In genomic region chr19:37317403-37318209, GRCh38 we compare ENCODE assay signal across 8 cellular contexts. TPM values are rescaled to one million over a fixed set of nuclear protein-coding genes. Genes with fewer than 3 reads are reported as not detected.
DNase-seq lines count a peak whose midpoint lies in the region; ATAC-seq, FAIRE-seq and TF ChIP-seq lines count a peak whose summit lies in the region.

No MANE protein-coding gene starts in this region.

- no peaks in the 10 kb centered on the region for H3K27me3 ChIP-seq in left ventricle myocardium inferior (ENCODE audit: low read depth)

- CTCF ChIA-PET in T-cell (lab: Charles Lee): interaction anchor here in 1 of 2 donors (0.6 to 1.0 kb wide), 5 partner anchors 17 to 1711 kb away, joined by 4 to 9 read pairs (median 7); partner anchors contain the start of genes ZNF527, ZNF540 and ZNF571

- H3K27ac Mint-ChIP-seq in T-cell (peak overlapping the region; percentile 92 to 94), progenitor cell of endocrine pancreas (peak overlapping the region; percentile 97)

- DNase-seq in GM12891 (ENCODE audit: insufficient read length, low spot score) (peak; percentile 81), NCI-H1436 treated with DMSO at 0.1 percent for 48 hours (lab: John Stamatoyannopoulos, UW) (peak; percentile 92), T-cell (peak; percentile 80 to 96 (median 91)), amygdala (lab: John Stamatoyannopoulos, UW) (peak; percentile 68 to 99 (median 96)), left ventricle myocardium inferior (peak; percentile 96), progenitor cell of endocrine pancreas (ENCODE audit: low spot score, unreplicated experiment) (peak; percentile 86), urothelium cell line (ENCODE audit: low spot score) (peak; percentile 94)

- H3K4me1 ChIP-seq in left ventricle myocardium inferior: peaks cover 56% of the 10 kb centered on the region

- intact Hi-C loops in left ventricle myocardium inferior (cut with micrococcal nuclease): loop anchor here (10.0 kb wide), 1 partner anchor 147 kb away; the partner anchor contains the start of genes ZNF569 and ZNF570

- H3K27ac ChIP-seq in left ventricle myocardium inferior (replicated peaks): peak overlapping the region; percentile 93

- H3K4me3 ChIP-seq in left ventricle myocardium inferior: peak overlapping the region; percentile 97

- H3K4me3 Mint-ChIP-seq in T-cell (peak overlapping the region; percentile 95 to 100 (median 98)), progenitor cell of endocrine pancreas (ENCODE audit: low read depth) (peak overlapping the region; percentile 99)

- H3K36me3 Mint-ChIP-seq in T-cell (peaks cover 31% of the 10 kb centered on the region), progenitor cell of endocrine pancreas (ENCODE audit: insufficient read depth) (peaks cover 23% of the 10 kb centered on the region)

- H3K9me3 Mint-ChIP-seq in T-cell: peaks cover 5 to 12% (median 5%) of the 10 kb centered on the region in 3 donors
- H3K9me3 Mint-ChIP-seq in progenitor cell of endocrine pancreas (ENCODE audit: low read depth): peaks cover 4% of the 10 kb centered on the region

- H3K27me3 Mint-ChIP-seq in T-cell (peaks cover 0 to 5% of the 10 kb centered on the region in 2 donors), progenitor cell of endocrine pancreas (no peaks in the 10 kb centered on the region)

- peak; percentile 94 for TF ChIP-seq POLR2A in GM12891 (IDR thresholded peaks at IDR 0.05; ENCODE audit: low read depth, low read length)

- peak; percentile 30 for TF ChIP-seq CTCF in left ventricle myocardium inferior (IDR thresholded peaks at IDR 0.05; ENCODE audit: borderline replicate concordance)
- TF ChIP-seq CTCF in progenitor cell of endocrine pancreas (IDR thresholded peaks at IDR 0.05; ENCODE audit: unreplicated experiment): peak; percentile 28

- H3K4me1 Mint-ChIP-seq in T-cell (peaks cover 52 to 61% (median 55%) of the 10 kb centered on the region in 3 donors), progenitor cell of endocrine pancreas (ENCODE audit: low read depth) (peaks cover 33% of the 10 kb centered on the region)

- POLR2A ChIA-PET in T-cell (lab: Charles Lee): interaction anchor here (0.7 to 1.3 kb wide), 3 partner anchors 17 to 375 kb away, joined by 3 to 12 read pairs (median 3); partner anchors contain the start of gene ZNF527 (in 1 of the 2)

- H3K36me3 ChIP-seq in left ventricle myocardium inferior: peaks cover 4% of the 10 kb centered on the region

- FAIRE-seq in GM12891 (lab: Jason Lieb, UNC) (peak; percentile 100), urothelium cell line (lab: Jason Lieb, UNC) (peak; percentile 89)

- peaks cover 10% of the 10 kb centered on the region for H3K9me3 ChIP-seq in left ventricle myocardium inferior (replicated peaks)

- peak; percentile 98 for ATAC-seq in HG02840 (IDR thresholded peaks at IDR 0.05; ENCODE audit: low FRiP score, unreplicated experiment)
- peak; percentile 95 to 98 (median 98) for ATAC-seq in T-cell (replicated peaks in 1 of 4)

TF ChIP-seq in GM12891, 5 proteins besides CTCF, POLR2A, EP300 and RAD21:
- TF ChIP-seq TAF1 (IDR thresholded peaks at IDR 0.05; ENCODE audit: low read depth, low read length) (peak; percentile 97), POLR2AphosphoS5 (IDR thresholded peaks at IDR 0.05; ENCODE audit: low read depth, low read length) (peak; percentile 92), PAX5 (IDR thresholded peaks at IDR 0.05; ENCODE audit: insufficient read depth, low read length, severe bottlenecking) (no peak), SPI1 (IDR thresholded peaks at IDR 0.05; ENCODE audit: low read depth, low read length) (0 out of 2 replicates have a peak, but pooled peaks have one; percentile 5), POU2F2 (IDR thresholded peaks at IDR 0.05; ENCODE audit: low read depth, low read length) (peak; percentile 53; the same call in 1 of the 2 replicates)

RNA-seq across cellular contexts. Expression of gene ZNF527, which starts 53.3 kb away (rescaled TPM):
- polyA plus RNA-seq in GM12891 (2012; ENCODE audit: low read depth, missing spikeins): 1.9 TPM
- total RNA-seq in T-cell (10 to 100 TPM in 1 of 5 donors, 1 to 10 TPM in 4; 8.1 to 10.3 (median 8.7) TPM), left ventricle myocardium inferior (6.2 TPM), progenitor cell of endocrine pancreas (7.9 and 9.3 TPM in 2 replicates)

Comparison
In these comparisons a context has a peak if more than half of its experiments do, and no peak if none do; other contexts are left out.
1. Peak in every context shown above with its lines: DNase-seq, ATAC-seq, H3K4me3 ChIP-seq and H3K27ac ChIP-seq.